Comparison of ENCODE assay signal across 23 cellular contexts in the genomic region with DNA sequence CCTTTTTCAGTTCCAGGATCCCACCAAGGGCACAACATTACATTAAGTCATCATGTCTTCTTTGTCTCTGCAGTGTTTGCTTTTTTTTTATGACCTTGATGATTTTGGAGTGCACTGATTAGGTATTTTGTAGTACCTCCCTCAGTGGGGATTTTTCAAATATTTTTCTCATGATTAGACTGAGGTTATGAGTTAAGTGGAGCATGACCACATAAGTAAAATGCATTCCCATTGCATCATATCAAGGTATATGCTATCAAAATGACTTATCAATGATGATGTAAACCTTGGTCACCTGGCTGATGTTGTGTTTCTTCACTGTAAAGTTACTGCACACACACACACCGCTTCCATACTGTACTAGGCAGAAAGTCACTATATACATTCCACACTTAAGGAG.
"Had no signal": no experiment of that assay in that cellular context is flagged by ENCODE, and none has a peak within 500 bp of the region (broad histone marks: within the 10 kb centered on the region; RNA-seq: fewer than 3 reads in every experiment).

No MANE protein-coding gene starts in this region.

- H3K27ac ChIP-seq: ascending aorta, heart right ventricle, pancreas, prostate gland, tibial nerve, VCaP had no signal

- H3K4me1 ChIP-seq: ascending aorta, heart right ventricle, pancreas, prostate gland, tibial nerve had no signal

- H3K27ac Mint-ChIP-seq: activated naive CD4-positive, alpha-beta T cell treated with anti-CD3 and anti-CD28 coated beads, Interleukin-2, amount 50 U/mL, for 72 hours; activated T-cell treated with anti-CD3 and anti-CD28 coated beads, Interleukin-2, amount 50 U/mL, for 72 hours; brain; effector memory CD8-positive, alpha-beta T cell; naive thymus-derived CD4-positive, alpha-beta T cell had no signal

- H3K36me3 ChIP-seq: ascending aorta, heart right ventricle, pancreas, prostate gland, tibial nerve had no signal

- H3K27me3 ChIP-seq: ascending aorta, heart right ventricle, pancreas, tibial nerve had no signal

- ATAC-seq: activated naive CD4-positive, alpha-beta T cell treated with anti-CD3 and anti-CD28 coated beads, Interleukin-2, amount 50 U/mL, for 72 hours; activated T-cell treated with anti-CD3 and anti-CD28 coated beads, Interleukin-2, amount 50 U/mL, for 72 hours; effector memory CD8-positive, alpha-beta T cell; esophagus mucosa; heart right ventricle; left cardiac atrium; naive thymus-derived CD4-positive, alpha-beta T cell; pancreas had no signal

- H3K36me3 Mint-ChIP-seq: activated naive CD4-positive, alpha-beta T cell treated with anti-CD3 and anti-CD28 coated beads, Interleukin-2, amount 50 U/mL, for 72 hours; brain; naive thymus-derived CD4-positive, alpha-beta T cell had no signal

- H3K9me3 ChIP-seq: ascending aorta, pancreas, prostate gland, tibial nerve had no signal

- H3K4me1 Mint-ChIP-seq: brain; naive thymus-derived CD4-positive, alpha-beta T cell had no signal

- H3K4me3 Mint-ChIP-seq: activated T-cell treated with anti-CD3 and anti-CD28 coated beads, Interleukin-2, amount 50 U/mL, for 72 hours; brain; effector memory CD8-positive, alpha-beta T cell; naive thymus-derived CD4-positive, alpha-beta T cell had no signal

- H3K27me3 Mint-ChIP-seq: brain; effector memory CD8-positive, alpha-beta T cell; naive thymus-derived CD4-positive, alpha-beta T cell had no signal

- H3K4me3 ChIP-seq: ascending aorta, heart right ventricle, pancreas, prostate gland, tibial nerve had no signal

- DNase-seq: activated CD4-positive, alpha-beta T cell treated with anti-CD3 and anti-CD28 coated beads for 4 hours; activated CD4-positive, alpha-beta T cell treated with anti-CD3 and anti-CD28 coated beads, Interleukin-2, amount 50 U/mL, for 4 hours; activated naive CD4-positive, alpha-beta T cell; activated T-cell treated with anti-CD3 and anti-CD28 coated beads for 4 hours; activated T-cell treated with anti-CD3 and anti-CD28 coated beads, Interleukin-2, amount 50 U/mL, for 72 hours; cortex of kidney; effector memory CD8-positive, alpha-beta T cell; foreskin fibroblast; heart right ventricle; left cardiac atrium; midbrain; naive thymus-derived CD4-positive, alpha-beta T cell; nucleus accumbens; pancreas; stimulated activated naive CD4-positive, alpha-beta T cell; T-helper 9 cell had no signal
